Comparison of ENCODE assay signal across 9 cellular contexts in the genomic region with DNA sequence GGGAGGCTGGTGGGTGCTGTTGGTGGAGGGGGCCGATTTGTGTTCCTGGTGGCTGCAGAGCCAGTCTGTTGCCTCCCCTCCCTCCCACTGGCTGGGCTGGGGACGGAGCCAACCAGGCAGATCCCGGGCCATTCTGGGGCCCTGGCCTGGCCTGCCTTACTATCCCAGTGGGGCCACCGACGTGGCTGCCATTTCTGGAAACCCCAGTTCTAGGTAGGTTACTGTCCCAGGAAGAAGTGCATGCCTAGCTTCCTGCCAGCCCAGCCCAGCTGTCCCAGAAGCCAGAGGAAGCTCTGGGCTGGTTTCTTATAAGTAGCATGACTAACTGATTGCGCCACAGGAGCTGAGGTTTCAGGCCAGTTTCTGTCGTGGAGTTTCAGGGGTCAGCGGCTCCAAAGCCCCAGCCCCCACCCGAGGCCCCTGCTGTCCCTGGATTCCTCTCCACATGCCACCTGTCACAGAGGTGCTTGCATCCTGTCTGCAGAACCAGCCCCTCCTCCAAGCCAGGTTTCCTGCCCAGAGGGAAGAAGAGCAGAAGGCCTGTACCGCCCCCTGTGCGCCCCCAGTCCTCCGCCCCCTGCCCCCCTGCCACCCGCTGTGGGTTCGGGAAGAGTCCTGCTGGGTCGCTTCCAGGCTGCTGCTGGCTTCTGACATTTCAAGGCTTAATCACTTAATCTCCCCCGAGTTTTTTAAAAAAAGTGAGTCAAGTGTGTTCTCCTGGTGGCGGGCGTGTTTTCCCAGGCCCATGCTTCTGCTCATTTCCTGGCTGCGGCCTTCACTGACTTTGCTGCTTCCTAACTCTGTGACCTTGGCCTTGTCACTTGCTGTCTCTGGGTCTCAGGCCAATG.
A peak's percentile ranks its signal among the peaks of the same experiment; 100 is the strongest.
DNase-seq lines count a peak whose midpoint lies in the region; TF ChIP-seq lines count a peak whose summit lies in the region.
"Had no signal": no experiment of that assay in that cellular context is flagged by ENCODE, and none has a peak within 500 bp of the region (broad histone marks: within the 10 kb centered on the region; RNA-seq: fewer than 3 reads in every experiment).

No MANE protein-coding gene starts in this region.

- peaks cover 32% of the 10 kb centered on the region for H3K36me3 ChIP-seq in neutrophil

- H3K27me3 ChIP-seq in neutrophil, result no peaks in the 10 kb centered on the region

- H3K9me3 ChIP-seq in neutrophil, result no peaks in the 10 kb centered on the region

- no peak for TF ChIP-seq CTCF in foreskin fibroblast (IDR thresholded peaks at IDR 0.05; ENCODE audit: low read depth, low read length)
- no peak for TF ChIP-seq CTCF in neutrophil (IDR thresholded peaks at IDR 0.05)

- H3K4me1 ChIP-seq in neutrophil (ENCODE audit: control insufficient read depth in 1 of 2, insufficient read depth in 1 of 2, low read depth in 1 of 2, low read length in 1 of 2), result peaks cover 77 to 82% of the 10 kb centered on the region in 2 experiments

- H3K4me3 ChIP-seq in foreskin fibroblast (ENCODE audit: low read depth in 1 of 2, low read length in 2 of 2) (no peak overlapping the region), neutrophil (ENCODE audit: low read depth in 1 of 2, low read length in 1 of 2) (peak overlapping the region; percentile 53 to 60)

- peak overlapping the region; percentile 99 for H3K27ac ChIP-seq in neutrophil
- H3K27ac ChIP-seq: 22Rv1 had no signal

- DNase-seq in DMS53 (lab: John Stamatoyannopoulos, UW), result peak; percentile 32
- no peak for DNase-seq in DMS53 treated with DMSO at 0.1 percent for 48 hours (lab: John Stamatoyannopoulos, UW; ENCODE audit: unreplicated experiment)
- peak; percentile 55 for DNase-seq in NCI-H69 (lab: John Stamatoyannopoulos, UW)
- DNase-seq in activated effector memory CD4-positive, alpha-beta T cell treated with Interleukin-2 at 50 U/mL for 16 hours, result peak; percentile 18
- DNase-seq in foreskin fibroblast, result peak; percentile 96 to 97
- DNase-seq in DMS79 treated with DMSO at 0.1 percent for 48 hours (lab: John Stamatoyannopoulos, UW), result no peak
- no peak for DNase-seq in RKO (ENCODE audit: low spot score)

Comparison
In these comparisons a context has a peak if more than half of its experiments do, and no peak if none do; other contexts are left out.
1. DNase-seq: peak in DMS53 (single experiment), NCI-H69 (single experiment), activated effector memory CD4-positive, alpha-beta T cell treated with Interleukin-2 at 50 U/mL for 16 hours (single experiment) and foreskin fibroblast (2 of 2); none in DMS53 treated with DMSO at 0.1 percent for 48 hours (single experiment), DMS79 treated with DMSO at 0.1 percent for 48 hours (single experiment) and RKO (single experiment).
2. H3K4me3 ChIP-seq: peak in neutrophil (2 of 2); none in foreskin fibroblast (0 of 2).